30 cellular contexts compared by ENCODE assay signal in genomic region chr4:175350246-175350645, GRCh38.
"Had no signal": no experiment of that assay in that cellular context is flagged by ENCODE, and none has a peak within 500 bp of the region (broad histone marks: within the 10 kb centered on the region; RNA-seq: fewer than 3 reads in every experiment).

No MANE protein-coding gene starts in this region.

- H3K4me3 Mint-ChIP-seq: immature natural killer cell; mesothelial cell of epicardium; natural killer cell; nephron progenitor cell; neural progenitor cell; stimulated activated memory B cell treated with anti-CD40 and anti-IgM and Interleukin-4, amounts not matched to agents 10 μg/mL and 1 μg/mL and 100 μg/mL, for 72 hours; stimulated activated naive CD8-positive, alpha-beta T cell treated with anti-CD3 and anti-CD28 coated beads, Interleukin-15, amount 100 ng/mL, for 72 hours; type B pancreatic cell had no signal

- H3K36me3 ChIP-seq: left lung, lower lobe of right lung, neural progenitor cell, neutrophil, prostate gland, sigmoid colon, spleen, tibial nerve, uterus had no signal

- H3K36me3 Mint-ChIP-seq: immature natural killer cell; mesothelial cell of epicardium; naive B cell; neural progenitor cell; stimulated activated memory B cell treated with anti-CD40 and anti-IgM and Interleukin-4, amounts not matched to agents 10 μg/mL and 1 μg/mL and 100 μg/mL, for 72 hours; type B pancreatic cell had no signal

- H3K27ac Mint-ChIP-seq: immature natural killer cell, mesothelial cell of epicardium, natural killer cell, nephron progenitor cell, neural progenitor cell, type B pancreatic cell had no signal

- H3K4me1 Mint-ChIP-seq: immature natural killer cell; mesothelial cell of epicardium; natural killer cell; nephron progenitor cell; stimulated activated naive CD8-positive, alpha-beta T cell treated with anti-CD3 and anti-CD28 coated beads, Interleukin-15, amount 100 ng/mL, for 72 hours had no signal

- H3K4me1 ChIP-seq: left lung, lower lobe of right lung, neural progenitor cell, prostate gland, sigmoid colon, spleen, tibial nerve, uterus had no signal

- H3K9me3 ChIP-seq: lower lobe of right lung, neutrophil, prostate gland, tibial nerve, uterus had no signal

- FAIRE-seq: islet of Langerhans, kidney, small intestine had no signal

- ATAC-seq: left colon; left lung; lower lobe of right lung; natural killer cell; right cardiac atrium; stimulated activated memory B cell treated with anti-CD40 and anti-IgM and Interleukin-4, amounts not matched to agents 10 μg/mL and 1 μg/mL and 100 μg/mL, for 72 hours; stimulated activated naive CD8-positive, alpha-beta T cell treated with anti-CD3 and anti-CD28 coated beads, Interleukin-15, amount 100 ng/mL, for 72 hours had no signal

- H3K27ac ChIP-seq: left lung, lower lobe of right lung, neural progenitor cell, neutrophil, prostate gland, sigmoid colon, spleen, tibial nerve, uterus had no signal

- H3K4me2 ChIP-seq: neural progenitor cell had no signal

- H2AFZ ChIP-seq: neural progenitor cell had no signal

- H3K9me3 Mint-ChIP-seq: nephron progenitor cell, neural progenitor cell, type B pancreatic cell had no signal

- H3K27me3 ChIP-seq: left lung, neural progenitor cell, neutrophil, sigmoid colon, spleen, tibial nerve, uterus had no signal

- H3K27me3 Mint-ChIP-seq: naive B cell; stimulated activated memory B cell treated with anti-CD40 and anti-IgM and Interleukin-4, amounts not matched to agents 10 μg/mL and 1 μg/mL and 100 μg/mL, for 72 hours; stimulated activated naive CD8-positive, alpha-beta T cell treated with anti-CD3 and anti-CD28 coated beads, Interleukin-15, amount 100 ng/mL, for 72 hours; type B pancreatic cell had no signal

- H3K9ac ChIP-seq: neural progenitor cell had no signal

- H3K4me3 ChIP-seq: left lung, lower lobe of right lung, neural progenitor cell, prostate gland, sigmoid colon, spleen, tibial nerve, uterus had no signal

- DNase-seq: hypothalamus; immature natural killer cell; kidney; left colon; left lung; lower lobe of right lung; mammary epithelial cell; mesendoderm; naive B cell; natural killer cell; nephron progenitor cell; occipital lobe; retina; right cardiac atrium; sigmoid colon; small intestine; spleen; stimulated activated CD4-positive, alpha-beta T cell treated with anti-CD3 and anti-CD28 coated beads, Interleukin-4, amount 100 ng/mL, for 24 hours; stimulated activated naive CD4-positive, alpha-beta T cell treated with Interleukin-2 at 50 U/mL for 16 hours; stimulated activated naive CD8-positive, alpha-beta T cell treated with anti-CD3 and anti-CD28 coated beads, Interleukin-15, amount 100 ng/mL, for 72 hours; substantia nigra; uterus had no signal
